Comparison of ENCODE assay signal across 1 cellular context in the genomic region with DNA sequence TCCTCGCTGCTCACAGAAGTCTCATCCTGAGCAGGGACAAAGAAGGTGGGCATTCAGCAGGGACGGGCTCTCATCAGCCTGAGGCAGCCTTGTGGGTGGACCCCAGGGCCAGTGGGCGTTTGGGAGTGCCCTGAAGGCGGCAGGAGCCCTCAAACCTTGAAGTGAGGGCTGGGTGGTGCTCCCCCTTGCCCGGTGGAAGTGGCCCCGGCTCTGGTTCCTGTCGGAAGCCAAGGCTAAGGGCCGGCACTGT.
TF ChIP-seq lines count a peak whose summit lies in the region.

No MANE protein-coding gene starts in this region.

TF ChIP-seq in WTC11, 78 proteins besides CTCF, POLR2A, EP300 and RAD21 (continued from another document):
- TF ChIP-seq, protein P1, sequence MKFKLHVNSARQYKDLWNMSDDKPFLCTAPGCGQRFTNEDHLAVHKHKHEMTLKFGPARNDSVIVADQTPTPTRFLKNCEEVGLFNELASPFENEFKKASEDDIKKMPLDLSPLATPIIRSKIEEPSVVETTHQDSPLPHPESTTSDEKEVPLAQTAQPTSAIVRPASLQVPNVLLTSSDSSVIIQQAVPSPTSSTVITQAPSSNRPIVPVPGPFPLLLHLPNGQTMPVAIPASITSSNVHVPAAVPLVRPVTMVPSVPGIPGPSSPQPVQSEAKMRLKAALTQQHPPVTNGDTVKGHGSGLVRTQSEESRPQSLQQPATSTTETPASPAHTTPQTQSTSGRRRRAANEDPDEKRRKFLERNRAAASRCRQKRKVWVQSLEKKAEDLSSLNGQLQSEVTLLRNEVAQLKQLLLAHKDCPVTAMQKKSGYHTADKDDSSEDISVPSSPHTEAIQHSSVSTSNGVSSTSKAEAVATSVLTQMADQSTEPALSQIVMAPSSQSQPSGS (CRISPR knock-in tag; IDR thresholded peaks at IDR 0.05; ENCODE audit: borderline replicate concordance, low read depth), result no peak
- no peak for TF ChIP-seq SP1 (CRISPR knock-in tag; conservative IDR thresholded peaks at IDR 0.05)
- no peak for TF ChIP-seq TCF7 (CRISPR knock-in tag; IDR thresholded peaks at IDR 0.05; ENCODE audit: low read depth)
- no peak for TF ChIP-seq ZNF317 (CRISPR knock-in tag; IDR thresholded peaks at IDR 0.05; ENCODE audit: borderline replicate concordance, low read depth)
- no peak for TF ChIP-seq JUN (CRISPR knock-in tag; IDR thresholded peaks at IDR 0.05)
- TF ChIP-seq, protein P2, sequence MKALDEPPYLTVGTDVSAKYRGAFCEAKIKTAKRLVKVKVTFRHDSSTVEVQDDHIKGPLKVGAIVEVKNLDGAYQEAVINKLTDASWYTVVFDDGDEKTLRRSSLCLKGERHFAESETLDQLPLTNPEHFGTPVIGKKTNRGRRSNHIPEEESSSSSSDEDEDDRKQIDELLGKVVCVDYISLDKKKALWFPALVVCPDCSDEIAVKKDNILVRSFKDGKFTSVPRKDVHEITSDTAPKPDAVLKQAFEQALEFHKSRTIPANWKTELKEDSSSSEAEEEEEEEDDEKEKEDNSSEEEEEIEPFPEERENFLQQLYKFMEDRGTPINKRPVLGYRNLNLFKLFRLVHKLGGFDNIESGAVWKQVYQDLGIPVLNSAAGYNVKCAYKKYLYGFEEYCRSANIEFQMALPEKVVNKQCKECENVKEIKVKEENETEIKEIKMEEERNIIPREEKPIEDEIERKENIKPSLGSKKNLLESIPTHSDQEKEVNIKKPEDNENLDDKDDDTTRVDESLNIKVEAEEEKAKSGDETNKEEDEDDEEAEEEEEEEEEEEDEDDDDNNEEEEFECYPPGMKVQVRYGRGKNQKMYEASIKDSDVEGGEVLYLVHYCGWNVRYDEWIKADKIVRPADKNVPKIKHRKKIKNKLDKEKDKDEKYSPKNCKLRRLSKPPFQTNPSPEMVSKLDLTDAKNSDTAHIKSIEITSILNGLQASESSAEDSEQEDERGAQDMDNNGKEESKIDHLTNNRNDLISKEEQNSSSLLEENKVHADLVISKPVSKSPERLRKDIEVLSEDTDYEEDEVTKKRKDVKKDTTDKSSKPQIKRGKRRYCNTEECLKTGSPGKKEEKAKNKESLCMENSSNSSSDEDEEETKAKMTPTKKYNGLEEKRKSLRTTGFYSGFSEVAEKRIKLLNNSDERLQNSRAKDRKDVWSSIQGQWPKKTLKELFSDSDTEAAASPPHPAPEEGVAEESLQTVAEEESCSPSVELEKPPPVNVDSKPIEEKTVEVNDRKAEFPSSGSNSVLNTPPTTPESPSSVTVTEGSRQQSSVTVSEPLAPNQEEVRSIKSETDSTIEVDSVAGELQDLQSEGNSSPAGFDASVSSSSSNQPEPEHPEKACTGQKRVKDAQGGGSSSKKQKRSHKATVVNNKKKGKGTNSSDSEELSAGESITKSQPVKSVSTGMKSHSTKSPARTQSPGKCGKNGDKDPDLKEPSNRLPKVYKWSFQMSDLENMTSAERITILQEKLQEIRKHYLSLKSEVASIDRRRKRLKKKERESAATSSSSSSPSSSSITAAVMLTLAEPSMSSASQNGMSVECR (CRISPR knock-in tag; IDR thresholded peaks at IDR 0.05; ENCODE audit: borderline replicate concordance), result no peak
- TF ChIP-seq ZBTB21 (CRISPR knock-in tag; IDR thresholded peaks at IDR 0.05; ENCODE audit: borderline replicate concordance), result no peak
